In genomic region chr2:174606336-174606735, GRCh38 we compare ENCODE assay signal across 8 cellular contexts. TPM values are rescaled to one million over a fixed set of nuclear protein-coding genes. Genes with fewer than 3 reads are reported as not detected.
A peak's percentile ranks its signal among the peaks of the same experiment; 100 is the strongest.
DNase-seq lines count a peak whose midpoint lies in the region; ATAC-seq, FAIRE-seq and TF ChIP-seq lines count a peak whose summit lies in the region.

No MANE protein-coding gene starts in this region.

- H3K36me3 Mint-ChIP-seq in nephron (ENCODE audit: low read depth): no peaks in the 10 kb centered on the region

- no peaks in the 10 kb centered on the region for H3K9me3 ChIP-seq in ascending aorta

- in situ Hi-C loops in KBM-7 (cut with MboI; ENCODE audit: low pct_unique_long_range_greater_than_20kb, low sequenced_read_pairs): no loop called here

- H3K27ac ChIP-seq in ascending aorta: peak overlapping the region; percentile 38 to 42

- H3K4me3 Mint-ChIP-seq in nephron: no peak overlapping the region

- intact Hi-C loops in ascending aorta (cut with DNase I): no loop called here

- H3K27ac Mint-ChIP-seq in nephron: peak overlapping the region in 2 of 3 experiments; percentile 40 to 69

- TF ChIP-seq POLR2A in GM12892 (IDR thresholded peaks at IDR 0.05; ENCODE audit: low read depth, low read length): no peak

- H3K4me1 ChIP-seq in ascending aorta: peaks cover 6 to 27% of the 10 kb centered on the region in 2 donors

- peak overlapping the region in 1 of 2 donors; percentile 0 for H3K4me3 ChIP-seq in ascending aorta

- no peaks in the 10 kb centered on the region for H3K36me3 ChIP-seq in ascending aorta

- H3K27me3 ChIP-seq in ascending aorta: no peaks in the 10 kb centered on the region

- peak; percentile 76 for FAIRE-seq in GM12892 (lab: Jason Lieb, UNC)

- DNase-seq in GM12892 (ENCODE audit: insufficient read length): no peak
- DNase-seq in KBM-7: peak; percentile 35
- DNase-seq in ascending aorta (ENCODE audit: low spot score in 2 of 2): no peak
- DNase-seq in SHP77 (lab: John Stamatoyannopoulos, UW): no peak

- TF ChIP-seq CTCF in ascending aorta (IDR thresholded peaks at IDR 0.05) (no peak), nephron (IDR thresholded peaks at IDR 0.05; ENCODE audit: unreplicated experiment in 3 of 3) (no peak)

- H3K4me1 Mint-ChIP-seq in nephron: peaks cover 25% of the 10 kb centered on the region

- ATAC-seq in GM21447 (IDR thresholded peaks at IDR 0.05; ENCODE audit: unreplicated experiment): no peak
- no peak for ATAC-seq in GM19395 (IDR thresholded peaks at IDR 0.05; ENCODE audit: unreplicated experiment)
- no peak for ATAC-seq in HG02852 (IDR thresholded peaks at IDR 0.05; ENCODE audit: unreplicated experiment)

- H3K9me3 Mint-ChIP-seq in nephron: no peaks in the 10 kb centered on the region

- no peaks in the 10 kb centered on the region for H3K27me3 Mint-ChIP-seq in nephron (ENCODE audit: low read depth)

RNA-seq across cellular contexts. Expression of gene WIPF1, which starts 8.7 kb away (rescaled TPM):
- polyA plus RNA-seq in GM12892 (2012; ENCODE audit: missing spikeins): 108 TPM
- total RNA-seq in ascending aorta: 26.1 TPM
